Comparison of ENCODE assay signal across 9 cellular contexts in the genomic region with DNA sequence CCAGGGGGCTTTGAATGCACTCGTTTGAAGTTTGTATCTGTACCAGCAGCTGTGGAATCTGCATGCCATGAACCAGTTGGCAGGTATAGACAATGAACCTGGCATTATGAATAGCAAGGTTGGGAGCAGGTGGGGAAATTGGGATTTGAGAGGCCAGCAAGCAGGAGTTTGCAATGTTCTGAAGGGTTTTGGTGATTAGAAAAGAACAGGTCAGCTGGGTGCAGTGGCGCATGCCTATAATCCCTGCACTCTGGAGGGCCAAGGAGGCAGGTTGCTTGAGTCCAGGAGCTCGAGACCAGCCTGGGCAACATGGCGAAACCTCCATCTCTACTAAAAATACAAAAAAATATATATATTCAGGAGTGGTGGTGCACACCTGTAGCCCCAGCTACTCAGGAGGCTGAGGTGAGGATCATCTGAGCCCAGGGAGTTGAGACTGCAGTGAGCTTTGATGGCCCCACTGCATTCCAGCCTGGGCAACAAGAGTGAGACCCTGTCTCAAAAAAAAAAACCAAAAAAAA.
A peak's percentile ranks its signal among the peaks of the same experiment; 100 is the strongest.
DNase-seq lines count a peak whose midpoint lies in the region; ATAC-seq and TF ChIP-seq lines count a peak whose summit lies in the region.
"Had no signal": no experiment of that assay in that cellular context is flagged by ENCODE, and none has a peak within 500 bp of the region (broad histone marks: within the 10 kb centered on the region; RNA-seq: fewer than 3 reads in every experiment).

No MANE protein-coding gene starts in this region.

- H3K4me1 Mint-ChIP-seq in naive B cell = peaks cover 31 to 62% (median 56%) of the 10 kb centered on the region in 3 donors

- peaks cover 0 to 4% (median 0%) of the 10 kb centered on the region in 7 donors for H3K9me3 Mint-ChIP-seq in naive B cell

- H3K4me2 ChIP-seq in mammary epithelial cell (ENCODE audit: insufficient read depth, low read depth, low read length) = peak overlapping the region; percentile 29

- H3K4me3 ChIP-seq in mammary epithelial cell (replicated peaks in 1 of 3; ENCODE audit: insufficient read depth in 1 of 3, low read depth in 2 of 3, low read length in 3 of 3) (no peak overlapping the region), aorta (ENCODE audit: low read length in 2 of 2) (no peak overlapping the region)

- CTCF ChIA-PET in mammary epithelial cell (lab: Charles Lee; ENCODE audit: low non-redundant PET) = no interaction called here

- BruUV-seq in mammary epithelial cell (replicated peaks; lab: Mats Ljungman, UMichigan) = no TSS peak

- H3K9ac ChIP-seq in mammary epithelial cell (ENCODE audit: insufficient read depth, low read length) = peak overlapping the region; percentile 41

- intact Hi-C loops in mammary epithelial cell (cut with micrococcal nuclease) (loop anchor here (1.0 to 10.0 kb wide), 2 partner anchors 35 to 817 kb away; no protein-coding TSS in a partner anchor), aorta (cut with DNase I) (no loop called here), sciatic nerve (cut with DNase I) (loop anchor here (10.0 kb wide), 1 partner anchor 47 kb away; no protein-coding TSS in a partner anchor)

- H3K27ac Mint-ChIP-seq in naive B cell = peak overlapping the region; percentile 99 to 100 (median 100)

- WGBS in mammary epithelial cell (ENCODE audit: low coverage, missing lambda C conversion rate) = 29% methylated on average over 4 of the region's 4 CpGs
- 66 to 70% methylated on average over 4 of the region's 4 CpGs for WGBS in aorta, 2 donors

- H3K4me1 ChIP-seq in mammary epithelial cell (ENCODE audit: insufficient read depth, low read length) (peaks cover 10% of the 10 kb centered on the region), aorta (ENCODE audit: control insufficient read depth in 1 of 2, insufficient read depth in 2 of 2, low read length in 2 of 2) (peaks cover 0 to 1% of the 10 kb centered on the region in 2 donors)

- H4K20me1 ChIP-seq in mammary epithelial cell (ENCODE audit: insufficient read depth, low read length) = no peaks in the 10 kb centered on the region

- in situ Hi-C loops in mammary epithelial cell (cut with MboI; ENCODE audit: low sequenced_read_pairs in 2 of 2) = no loop called here

- H3K36me3 Mint-ChIP-seq in naive B cell = peaks cover 0 to 4% of the 10 kb centered on the region in 2 donors

- H3K79me2 ChIP-seq in mammary epithelial cell (ENCODE audit: insufficient read depth, low read length) = peaks cover 19% of the 10 kb centered on the region

- peaks cover 5% of the 10 kb centered on the region for H3K36me3 ChIP-seq in mammary epithelial cell (ENCODE audit: insufficient read depth, low read length)
- H3K36me3 ChIP-seq in aorta (ENCODE audit: control insufficient read depth in 1 of 2, insufficient read depth in 2 of 2, low read length in 1 of 2) = no peaks in the 10 kb centered on the region

- H3K27me3 ChIP-seq in mammary epithelial cell (ENCODE audit: insufficient read depth, low read length) = no peaks in the 10 kb centered on the region
- no peaks in the 10 kb centered on the region for H3K27me3 ChIP-seq in aorta (ENCODE audit: control insufficient read depth in 1 of 2, insufficient read depth in 2 of 2, low read length in 1 of 2)

- H3K9me3 ChIP-seq in mammary epithelial cell (replicated peaks; ENCODE audit: insufficient read depth, low read length) (no peaks in the 10 kb centered on the region), aorta (ENCODE audit: control insufficient read depth, low read length) (no peaks in the 10 kb centered on the region)

- no peak for TF ChIP-seq CTCF in mammary epithelial cell (conservative IDR thresholded peaks at IDR 0.05 in 1 of 2, IDR thresholded peaks at IDR 0.05 in 1 of 2; ENCODE audit: extremely low read depth in 1 of 2, insufficient read depth in 1 of 2, low read depth in 1 of 2, low read length in 2 of 2)

- ATAC-seq in naive B cell (ENCODE audit: low read depth in 2 of 2) (no peak), aorta (ENCODE audit: low FRiP score) (no peak), sciatic nerve (no peak)

- H3K27ac ChIP-seq in mammary epithelial cell (ENCODE audit: insufficient read depth, low read depth, low read length) = peak overlapping the region; percentile 86
- peak overlapping the region; percentile 91 to 99 for H3K27ac ChIP-seq in aorta (ENCODE audit: low read depth in 1 of 2, low read length in 2 of 2)

- no peak overlapping the region for H2AFZ ChIP-seq in mammary epithelial cell (ENCODE audit: low read depth, low read length)

- dilution Hi-C loops in mammary epithelial cell (cut with HindIII; ENCODE audit: low sequenced_read_pairs) = loop anchor here (5.0 kb wide), 1 partner anchor 34 kb away; no protein-coding TSS in a partner anchor

- peak overlapping the region; percentile 72 to 99 (median 86) for H3K4me3 Mint-ChIP-seq in naive B cell

- peak in 4 of 6 experiments; percentile 2 to 59 (median 40) for DNase-seq in stimulated activated naive CD4-positive, alpha-beta T cell (lab: John Stamatoyannopoulos, UW)
- no peak for DNase-seq in stimulated activated naive CD4-positive, alpha-beta T cell treated with Interleukin-2 at 50 U/mL for 16 hours (lab: John Stamatoyannopoulos, UW)
- no peak for DNase-seq in mammary epithelial cell
- DNase-seq in naive B cell = no peak
- peak in 1 of 2 donors; percentile 71 for DNase-seq in aorta
- no peak for DNase-seq in sciatic nerve (ENCODE audit: low spot score)
- no peak for DNase-seq in NCI-H446 (lab: John Stamatoyannopoulos, UW)
- no peak for DNase-seq in dermis blood vessel endothelial cell
- DNase-seq: SHP77 treated with DMSO at 0.1 percent for 48 hours had no signal

- H3K27me3 Mint-ChIP-seq in naive B cell = no peaks in the 10 kb centered on the region

Comparison
In these comparisons a context has a peak if more than half of its experiments do, and no peak if none do; other contexts are left out.
1. DNase-seq: peak in stimulated activated naive CD4-positive, alpha-beta T cell (4 of 6); none in stimulated activated naive CD4-positive, alpha-beta T cell treated with Interleukin-2 at 50 U/mL for 16 hours (single experiment), mammary epithelial cell (single experiment), naive B cell (single experiment), sciatic nerve (single experiment), NCI-H446 (0 of 2) and dermis blood vessel endothelial cell (single experiment).
2. intact Hi-C loops: an anchor here in mammary epithelial cell (1.0 to 10.0 kb wide) and sciatic nerve (10.0 kb wide); none called in aorta.